Comparison of ENCODE assay signal across 8 cellular contexts in the genomic region with DNA sequence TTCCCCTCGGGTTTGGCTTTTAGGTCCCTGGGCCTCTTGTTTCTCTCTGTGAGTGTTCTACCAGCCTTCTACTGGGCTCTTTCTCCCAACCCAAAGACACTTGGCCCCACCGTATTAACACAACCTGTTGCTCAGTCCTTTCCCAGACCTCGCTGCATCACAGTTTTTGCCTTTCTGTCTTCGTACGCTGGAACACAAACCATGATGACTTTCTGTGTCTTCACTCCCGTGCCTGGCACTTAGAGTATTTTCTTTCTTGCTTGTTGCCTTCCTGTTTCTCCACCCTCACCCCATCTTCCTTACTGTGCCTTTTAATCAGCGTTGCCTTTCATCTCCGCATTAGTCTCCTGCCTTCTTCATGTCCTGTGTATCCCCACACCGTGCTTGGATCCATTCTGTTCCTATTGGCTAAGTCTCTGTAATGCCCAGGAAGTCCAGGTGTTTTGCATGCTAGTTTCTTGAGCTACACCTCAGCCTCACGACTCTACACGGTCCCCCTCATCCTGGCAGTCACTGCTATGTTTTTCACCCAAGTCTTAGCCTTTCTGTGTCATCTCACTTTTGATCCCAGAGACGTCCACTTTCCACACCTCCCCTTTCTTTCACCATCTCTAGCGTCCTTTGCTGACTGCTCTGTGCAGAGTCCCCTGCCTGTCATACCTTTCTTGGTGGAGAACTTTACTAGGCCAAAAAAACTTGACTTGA. TPM values are rescaled to one million over a fixed set of nuclear protein-coding genes. Genes with fewer than 3 reads are reported as not detected.
A peak's percentile ranks its signal among the peaks of the same experiment; 100 is the strongest.
DNase-seq lines count a peak whose midpoint lies in the region; ATAC-seq, FAIRE-seq and TF ChIP-seq lines count a peak whose summit lies in the region.

No MANE protein-coding gene starts in this region.

- H3K27me3 ChIP-seq in Peyer's patch = no peaks in the 10 kb centered on the region

- H3K27ac ChIP-seq in Peyer's patch = peak overlapping the region; percentile 66 to 95 (median 92)

- no peak for TF ChIP-seq CTCF in Peyer's patch (IDR thresholded peaks at IDR 0.05)
- no peak for TF ChIP-seq CTCF in epithelial cell of proximal tubule (conservative IDR thresholded peaks at IDR 0.05; ENCODE audit: low read depth, low read length)

- no peaks in the 10 kb centered on the region for H3K9me3 ChIP-seq in ES-I3 (ENCODE audit: control insufficient read depth, insufficient read depth, low read length)
- H3K9me3 ChIP-seq in Peyer's patch = no peaks in the 10 kb centered on the region

- H3K36me3 ChIP-seq in ES-I3 (ENCODE audit: insufficient read depth, low read length) = no peaks in the 10 kb centered on the region
- peaks cover 0 to 13% (median 0%) of the 10 kb centered on the region in 3 donors for H3K36me3 ChIP-seq in Peyer's patch

- no peak for FAIRE-seq in frontal cortex (lab: Jason Lieb, UNC)

- no peak for DNase-seq in Peyer's patch
- no peak for DNase-seq in epithelial cell of proximal tubule (ENCODE audit: low read depth)
- DNase-seq in pons (ENCODE audit: low spot score) = peak; percentile 42
- DNase-seq in cerebellar nuclear complex (lab: John Stamatoyannopoulos, UW) = no peak
- no peak for DNase-seq in frontal cortex (ENCODE audit: low spot score in 2 of 2)
- DNase-seq in 8988T = no peak

- ATAC-seq in GM18868 (IDR thresholded peaks at IDR 0.05; ENCODE audit: unreplicated experiment) = no peak

- no peak for TF ChIP-seq POLR2A in Peyer's patch (IDR thresholded peaks at IDR 0.05)

- peak overlapping the region; percentile 90 for H3K9ac ChIP-seq in ES-I3 (ENCODE audit: low read depth, low read length)

- H3K4me1 ChIP-seq in ES-I3 (ENCODE audit: insufficient read depth, low read length) (peaks cover 52% of the 10 kb centered on the region), Peyer's patch (peaks cover 9 to 62% (median 18%) of the 10 kb centered on the region in 4 donors)

- H3K4me3 ChIP-seq in Peyer's patch (peak overlapping the region; percentile 76 to 95 (median 81)), epithelial cell of proximal tubule (ENCODE audit: low read depth, low read length) (peak overlapping the region; percentile 94)

RNA-seq across cellular contexts. Expression of gene MARK2, which starts 1.6 kb away (rescaled TPM):
- total RNA-seq in Peyer's patch (10 to 100 TPM; 34.7 to 82.9 (median 72.1) TPM), epithelial cell of proximal tubule (33.6 and 36.2 TPM in 2 replicates), frontal cortex (11.8 TPM)

RNA-seq across cellular contexts. Expression of gene SPINDOC, which starts 27.3 kb away (rescaled TPM):
- total RNA-seq in Peyer's patch (10 to 100 TPM in 1 of 4 donors, 1 to 10 TPM in 3; 3.5 to 15.7 (median 6.4) TPM), epithelial cell of proximal tubule (50.9 and 57.4 TPM in 2 replicates), frontal cortex (13.0 TPM)
